9 cellular contexts compared by ENCODE assay signal in genomic region chr1:46547481-46548383, GRCh38. TPM values are rescaled to one million over a fixed set of nuclear protein-coding genes. Genes with fewer than 3 reads are reported as not detected.
DNase-seq lines count a peak whose midpoint lies in the region; ATAC-seq and TF ChIP-seq lines count a peak whose summit lies in the region.
"Had no signal": no experiment of that assay in that cellular context is flagged by ENCODE, and none has a peak within 500 bp of the region (broad histone marks: within the 10 kb centered on the region; RNA-seq: fewer than 3 reads in every experiment).

No MANE protein-coding gene starts in this region.

- H3K9me3 Mint-ChIP-seq in activated CD4-positive, alpha-beta T cell treated with anti-CD3 and anti-CD28 coated beads for 36 hours (ENCODE audit: low read depth): no peaks in the 10 kb centered on the region
- H3K9me3 Mint-ChIP-seq: activated naive CD4-positive, alpha-beta T cell treated with anti-CD3 and anti-CD28 coated beads, Interleukin-2, amount 50 U/mL, for 24 hours had no signal

- no peaks in the 10 kb centered on the region for H3K36me3 ChIP-seq in kidney epithelial cell (ENCODE audit: control insufficient read depth, insufficient read depth, low read length)

- CTCF ChIA-PET in activated CD4-positive, alpha-beta T cell treated with anti-CD3 and anti-CD28 coated beads for 36 hours (lab: Charles Lee): interaction anchor here (0.5 to 2.3 kb wide), 12 partner anchors 9 to 310 kb away, joined by 3 to 7 read pairs (median 3); partner anchors contain the start of gene DMBX1

- peak; percentile 55 for ATAC-seq in activated CD4-positive, alpha-beta T cell treated with anti-CD3 and anti-CD28 coated beads for 36 hours
- ATAC-seq in HG02763 (IDR thresholded peaks at IDR 0.05; ENCODE audit: unreplicated experiment): no peak
- ATAC-seq in HG03108 (IDR thresholded peaks at IDR 0.05; ENCODE audit: unreplicated experiment): no peak

- intact Hi-C loops in activated CD4-positive, alpha-beta T cell treated with anti-CD3 and anti-CD28 coated beads for 36 hours (cut with DNase I, micrococcal nuclease): no loop called here

- peaks cover 81% of the 10 kb centered on the region for H3K27me3 ChIP-seq in kidney epithelial cell (ENCODE audit: control insufficient read depth, insufficient read depth, low read length)

- no peak overlapping the region for H3K27ac Mint-ChIP-seq in activated CD4-positive, alpha-beta T cell treated with anti-CD3 and anti-CD28 coated beads for 36 hours
- H3K27ac Mint-ChIP-seq: activated naive CD4-positive, alpha-beta T cell treated with anti-CD3 and anti-CD28 coated beads, Interleukin-2, amount 50 U/mL, for 24 hours had no signal

- H3K4me3 ChIP-seq in astrocyte of the cerebellum (ENCODE audit: low read depth, low read length): no peak overlapping the region
- H3K4me3 ChIP-seq in kidney epithelial cell (ENCODE audit: low read depth, low read length): no peak overlapping the region

- TF ChIP-seq CTCF in astrocyte of the cerebellum (IDR thresholded peaks at IDR 0.05; ENCODE audit: low read depth, low read length, missing control alignments) (peak; percentile 48), kidney epithelial cell (IDR thresholded peaks at IDR 0.05; ENCODE audit: insufficient read depth, low read length, poor library complexity, severe bottlenecking) (peak; percentile 43)

- H3K4me1 Mint-ChIP-seq in activated CD4-positive, alpha-beta T cell treated with anti-CD3 and anti-CD28 coated beads for 36 hours: peaks cover 11% of the 10 kb centered on the region

- no peak for DNase-seq in activated CD4-positive, alpha-beta T cell treated with anti-CD3 and anti-CD28 coated beads for 36 hours
- no peak for DNase-seq in activated CD4-positive, alpha-beta T cell treated with anti-CD3 and anti-CD28 coated beads, Interleukin-2, amount 50 U/mL, for 4 hours
- DNase-seq in NCI-H1092 (lab: John Stamatoyannopoulos, UW) (peak; percentile 16), astrocyte of the cerebellum (ENCODE audit: low read depth) (peak; percentile 42), kidney epithelial cell (ENCODE audit: low read depth) (no peak), mucosa of gallbladder (ENCODE audit: low spot score) (no peak)

- peaks cover 28% of the 10 kb centered on the region for H3K27me3 Mint-ChIP-seq in activated CD4-positive, alpha-beta T cell treated with anti-CD3 and anti-CD28 coated beads for 36 hours

- H3K36me3 Mint-ChIP-seq in activated CD4-positive, alpha-beta T cell treated with anti-CD3 and anti-CD28 coated beads for 36 hours (ENCODE audit: low read depth): no peaks in the 10 kb centered on the region

- H3K4me3 Mint-ChIP-seq in activated CD4-positive, alpha-beta T cell treated with anti-CD3 and anti-CD28 coated beads for 36 hours: no peak overlapping the region
- H3K4me3 Mint-ChIP-seq: activated naive CD4-positive, alpha-beta T cell treated with anti-CD3 and anti-CD28 coated beads, Interleukin-2, amount 50 U/mL, for 24 hours had no signal

- POLR2A ChIA-PET in activated CD4-positive, alpha-beta T cell treated with anti-CD3 and anti-CD28 coated beads for 36 hours (lab: Charles Lee): interaction anchor here (0.6 kb wide), 1 partner anchor 45 kb away, joined by 4 read pairs; no protein-coding TSS in a partner anchor

- in situ Hi-C loops in astrocyte of the cerebellum (cut with HindIII; ENCODE audit: low sequenced_read_pairs): no loop called here

RNA-seq across cellular contexts. Expression of gene KNCN, which starts 3.7 kb away (rescaled TPM):
- not detected for total RNA-seq in activated CD4-positive, alpha-beta T cell treated with anti-CD3 and anti-CD28 coated beads for 36 hours
- total RNA-seq in kidney epithelial cell (not detected in 2 replicates), mucosa of gallbladder (not detected)

RNA-seq across cellular contexts. Expression of gene MKNK1, which starts 56.3 kb away (rescaled TPM):
- total RNA-seq in activated CD4-positive, alpha-beta T cell treated with anti-CD3 and anti-CD28 coated beads for 36 hours: 10 to 100 TPM; 27.8 to 31.0 TPM
- 22.6 and 25.3 TPM in 2 replicates for total RNA-seq in kidney epithelial cell
- total RNA-seq in mucosa of gallbladder: 36.5 TPM

RNA-seq across cellular contexts. Expression of gene DMBX1, which starts 58.1 kb away (rescaled TPM):
- total RNA-seq in activated CD4-positive, alpha-beta T cell treated with anti-CD3 and anti-CD28 coated beads for 36 hours: under 1 TPM in 1 of 2 experiments, not detected in 1; 0.05 TPM
- total RNA-seq in kidney epithelial cell (0.04 TPM in 1 of 2 replicates, not detected in the other), mucosa of gallbladder (not detected)

Comparison
In these comparisons a context has a peak if more than half of its experiments do, and no peak if none do; other contexts are left out.
1. DNase-seq: peak in NCI-H1092 (single experiment) and astrocyte of the cerebellum (single experiment); none in activated CD4-positive, alpha-beta T cell treated with anti-CD3 and anti-CD28 coated beads for 36 hours (single experiment), activated CD4-positive, alpha-beta T cell treated with anti-CD3 and anti-CD28 coated beads, Interleukin-2, amount 50 U/mL, for 4 hours (0 of 2), kidney epithelial cell (single experiment) and mucosa of gallbladder (single experiment).